In genomic region chr18:35495821-35496368, GRCh38 we compare ENCODE assay signal across 10 cellular contexts. TPM values are rescaled to one million over a fixed set of nuclear protein-coding genes. Genes with fewer than 3 reads are reported as not detected.
DNase-seq lines count a peak whose midpoint lies in the region; ATAC-seq and TF ChIP-seq lines count a peak whose summit lies in the region.
"Had no signal": no experiment of that assay in that cellular context is flagged by ENCODE, and none has a peak within 500 bp of the region (broad histone marks: within the 10 kb centered on the region; RNA-seq: fewer than 3 reads in every experiment).

No MANE protein-coding gene starts in this region.

- ATAC-seq in HG03095 (IDR thresholded peaks at IDR 0.05; ENCODE audit: unreplicated experiment), result no peak
- no peak for ATAC-seq in GM21423 (IDR thresholded peaks at IDR 0.05; ENCODE audit: unreplicated experiment)
- ATAC-seq: effector memory CD8-positive, alpha-beta T cell had no signal

- no peak overlapping the region for H3K27ac Mint-ChIP-seq in progenitor cell of endocrine pancreas

- TF ChIP-seq CTCF in DOHH2 (IDR thresholded peaks at IDR 0.05; ENCODE audit: low read depth, low read length, poor library complexity, severe bottlenecking) (no peak), progenitor cell of endocrine pancreas (IDR thresholded peaks at IDR 0.05; ENCODE audit: unreplicated experiment) (no peak)

- H3K27me3 Mint-ChIP-seq in progenitor cell of endocrine pancreas, result no peaks in the 10 kb centered on the region
- H3K27me3 Mint-ChIP-seq: effector memory CD8-positive, alpha-beta T cell had no signal

- H3K4me1 Mint-ChIP-seq in progenitor cell of endocrine pancreas (ENCODE audit: low read depth), result peaks cover 7% of the 10 kb centered on the region

- no peaks in the 10 kb centered on the region for H3K36me3 Mint-ChIP-seq in progenitor cell of endocrine pancreas (ENCODE audit: insufficient read depth)

- no peaks in the 10 kb centered on the region for H3K27me3 ChIP-seq in DOHH2 (ENCODE audit: control insufficient read depth, low read length)

- H3K79me2 ChIP-seq in DOHH2 (ENCODE audit: control insufficient read depth, low read length), result peaks cover 62% of the 10 kb centered on the region

- peak overlapping the region; percentile 90 for H3K4me3 ChIP-seq in DOHH2 (ENCODE audit: low read length)

- H4K20me1 ChIP-seq in DOHH2 (ENCODE audit: control insufficient read depth, insufficient read depth, low read depth, low read length), result no peaks in the 10 kb centered on the region

- H3K9me3 Mint-ChIP-seq in progenitor cell of endocrine pancreas (ENCODE audit: low read depth), result no peaks in the 10 kb centered on the region
- H3K9me3 Mint-ChIP-seq: effector memory CD8-positive, alpha-beta T cell had no signal

- H3F3A ChIP-seq in DOHH2 (ENCODE audit: control insufficient read depth, insufficient read depth), result no peaks in the 10 kb centered on the region

- H3K4me2 ChIP-seq in DOHH2 (ENCODE audit: low read length), result peak overlapping the region; percentile 76

- peaks cover 7% of the 10 kb centered on the region for H3K36me3 ChIP-seq in DOHH2 (ENCODE audit: control insufficient read depth, low read length)

- peaks cover 45% of the 10 kb centered on the region for H3K4me1 ChIP-seq in DOHH2 (ENCODE audit: control insufficient read depth, low read length)

- no peaks in the 10 kb centered on the region for H3K9me3 ChIP-seq in DOHH2 (ENCODE audit: control insufficient read depth, insufficient read depth, low read length)

- H3K9me2 ChIP-seq in DOHH2 (replicated peaks; ENCODE audit: control insufficient read depth, low read length), result no peaks in the 10 kb centered on the region

- DNase-seq in OCI-M1 (lab: John Stamatoyannopoulos, UW) (peak; percentile 50), epithelial cell of prostate (ENCODE audit: low read depth, low spot score) (no peak), progenitor cell of endocrine pancreas (ENCODE audit: low spot score, unreplicated experiment) (no peak), RPMI8226 (no peak)
- DNase-seq: activated gamma-delta T cell treated with Interleukin-2 at 50 U/mL for 16 hours; effector memory CD8-positive, alpha-beta T cell; NCI-H1105 treated with DMSO at 0.1 percent for 48 hours had no signal

- no peak overlapping the region for H3K27ac ChIP-seq in DOHH2 (ENCODE audit: low read depth, low read length)
- peak overlapping the region; percentile 89 for H3K27ac ChIP-seq in epithelial cell of prostate

- H3K4me3 Mint-ChIP-seq in progenitor cell of endocrine pancreas (ENCODE audit: low read depth), result peak overlapping the region; percentile 13

RNA-seq across cellular contexts. Expression of gene INO80C, which starts 1.9 kb away (rescaled TPM):
- total RNA-seq in progenitor cell of endocrine pancreas, result 30.0 and 31.6 TPM in 2 replicates
